ENCODE assay signal across 19 cellular contexts in the genomic region with DNA sequence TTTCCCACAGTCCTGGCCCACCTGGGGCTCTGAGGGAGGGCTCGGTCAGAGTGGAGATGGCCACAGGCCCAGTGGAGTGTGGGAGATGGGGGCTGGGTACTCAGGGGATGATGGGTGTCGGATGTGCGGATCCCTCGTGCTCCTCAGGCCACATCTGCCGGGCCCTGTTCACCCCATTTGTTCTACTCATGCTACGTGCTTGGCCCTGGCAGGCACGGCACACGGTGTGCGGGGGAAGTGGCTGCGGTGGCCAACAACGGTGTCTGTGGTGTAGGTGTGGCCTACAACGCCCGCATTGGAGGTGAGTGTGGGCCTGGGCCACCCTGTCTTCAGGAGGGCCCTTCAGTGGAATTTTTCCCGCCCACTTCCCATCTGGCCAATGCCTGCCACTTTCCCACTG. TPM values are rescaled to one million over a fixed set of nuclear protein-coding genes. Genes with fewer than 3 reads are reported as not detected.
A peak's percentile ranks its signal among the peaks of the same experiment; 100 is the strongest.
DNase-seq lines count a peak whose midpoint lies in the region; ATAC-seq and TF ChIP-seq lines count a peak whose summit lies in the region.
"Had no signal": no experiment of that assay in that cellular context is flagged by ENCODE, and none has a peak within 500 bp of the region (broad histone marks: within the 10 kb centered on the region; RNA-seq: fewer than 3 reads in every experiment).

No MANE protein-coding gene starts in this region.

- ATAC-seq in natural killer cell (no peak), HG03108 (IDR thresholded peaks at IDR 0.05; ENCODE audit: unreplicated experiment) (no peak)
- ATAC-seq: GM12878, Panc1 had no signal

- no peak for TF ChIP-seq CTCF in RWPE1 (conservative IDR thresholded peaks at IDR 0.05; ENCODE audit: low read depth)
- TF ChIP-seq CTCF in natural killer cell (IDR thresholded peaks at IDR 0.05), result no peak
- no peak for TF ChIP-seq CTCF in Calu3 (IDR thresholded peaks at IDR 0.05; ENCODE audit: unreplicated experiment)

- no peak overlapping the region for H3K4me3 Mint-ChIP-seq in activated T-cell treated with anti-CD3 and anti-CD28 coated beads, Interleukin-2, amount 50 U/mL, for 24 hours
- no peak overlapping the region for H3K4me3 Mint-ChIP-seq in activated T-helper 2 cell treated with anti-CD3 and anti-CD28 coated beads, Interferon-gamma antibody, Interleukin-2, Interleukin-4, amounts not matched to agents 10 μg/mL and 5 μg/mL and 100 μg/mL, durations not matched to agents 14 hours and 24 hours and 36 hours (ENCODE audit: low read depth)
- no peak overlapping the region for H3K4me3 Mint-ChIP-seq in natural killer cell
- H3K4me3 Mint-ChIP-seq in Calu3 (ENCODE audit: low read depth, unreplicated experiment), result no peak overlapping the region

- POLR2A ChIA-PET in RWPE1 (lab: Yijun Ruan, JAX; ENCODE audit: low non-redundant PET), result no interaction called here

- peaks cover 96% of the 10 kb centered on the region for H3K36me3 Mint-ChIP-seq in activated T-cell treated with anti-CD3 and anti-CD28 coated beads, Interleukin-2, amount 50 U/mL, for 24 hours (ENCODE audit: low read depth)
- peaks cover 93% of the 10 kb centered on the region for H3K36me3 Mint-ChIP-seq in activated T-helper 2 cell treated with anti-CD3 and anti-CD28 coated beads, Interferon-gamma antibody, Interleukin-2, Interleukin-4, amounts not matched to agents 10 μg/mL and 5 μg/mL and 100 μg/mL, durations not matched to agents 14 hours and 24 hours and 36 hours (ENCODE audit: low read depth)
- H3K36me3 Mint-ChIP-seq in natural killer cell (no peaks in the 10 kb centered on the region), Calu3 (ENCODE audit: insufficient read depth, unreplicated experiment) (peaks cover 45% of the 10 kb centered on the region)

- CTCF ChIA-PET in RWPE1 (lab: Yijun Ruan, JAX) (no interaction called here), Calu3 (lab: Charles Lee) (no interaction called here)

- no peak for DNase-seq in activated T-cell treated with anti-CD3 and anti-CD28 coated beads, Interleukin-2, amount 50 U/mL, for 24 hours
- no peak for DNase-seq in activated T-cell treated with anti-CD3 and anti-CD28 coated beads, Interleukin-2, amount 50 U/mL, for 48 hours
- no peak for DNase-seq in RWPE1 (ENCODE audit: low spot score)
- no peak for DNase-seq in activated T-helper 2 cell treated with anti-CD3 and anti-CD28 coated beads, Interferon-gamma antibody, Interleukin-2, Interleukin-4, amounts not matched to agents 10 μg/mL and 5 μg/mL and 100 μg/mL, durations not matched to agents 14 hours and 24 hours and 36 hours (ENCODE audit: low spot score)
- DNase-seq in natural killer cell, result no peak
- DNase-seq in NCI-H748 treated with DMSO at 0.1 percent for 48 hours (lab: John Stamatoyannopoulos, UW), result no peak
- no peak for DNase-seq in Calu3
- DNase-seq: AML-193, Caco-2, DMS53, NCI-H1092, NCI-H1694, NCI-H2107, NCI-H345, NCI-H774 had no signal

- BruUV-seq in Calu3 (replicated peaks; lab: Mats Ljungman, UMichigan), result no TSS peak

- intact Hi-C loops in activated T-helper 2 cell treated with anti-CD3 and anti-CD28 coated beads, Interferon-gamma antibody, Interleukin-2, Interleukin-4, amounts not matched to agents 10 μg/mL and 5 μg/mL and 100 μg/mL, durations not matched to agents 14 hours and 24 hours and 36 hours (cut with micrococcal nuclease), result no loop called here
- intact Hi-C loops in natural killer cell (cut with micrococcal nuclease), result no loop called here
- intact Hi-C loops in Calu3 (cut with micrococcal nuclease; ENCODE audit: unreplicated experiment), result no loop called here

- H3K27ac Mint-ChIP-seq in activated T-cell treated with anti-CD3 and anti-CD28 coated beads, Interleukin-2, amount 50 U/mL, for 24 hours, result peak overlapping the region; percentile 81
- peak overlapping the region; percentile 72 for H3K27ac Mint-ChIP-seq in activated T-helper 2 cell treated with anti-CD3 and anti-CD28 coated beads, Interferon-gamma antibody, Interleukin-2, Interleukin-4, amounts not matched to agents 10 μg/mL and 5 μg/mL and 100 μg/mL, durations not matched to agents 14 hours and 24 hours and 36 hours
- peak overlapping the region; percentile 69 to 78 for H3K27ac Mint-ChIP-seq in natural killer cell
- H3K27ac Mint-ChIP-seq in Calu3 (ENCODE audit: unreplicated experiment), result no peak overlapping the region

- no peaks in the 10 kb centered on the region for H3K9me3 Mint-ChIP-seq in activated T-cell treated with anti-CD3 and anti-CD28 coated beads, Interleukin-2, amount 50 U/mL, for 24 hours
- H3K9me3 Mint-ChIP-seq in activated T-helper 2 cell treated with anti-CD3 and anti-CD28 coated beads, Interferon-gamma antibody, Interleukin-2, Interleukin-4, amounts not matched to agents 10 μg/mL and 5 μg/mL and 100 μg/mL, durations not matched to agents 14 hours and 24 hours and 36 hours, result no peaks in the 10 kb centered on the region
- H3K9me3 Mint-ChIP-seq in natural killer cell, result no peaks in the 10 kb centered on the region
- no peaks in the 10 kb centered on the region for H3K9me3 Mint-ChIP-seq in Calu3 (ENCODE audit: low read depth, unreplicated experiment)

- H3K27me3 Mint-ChIP-seq in activated T-cell treated with anti-CD3 and anti-CD28 coated beads, Interleukin-2, amount 50 U/mL, for 24 hours, result no peaks in the 10 kb centered on the region
- no peaks in the 10 kb centered on the region for H3K27me3 Mint-ChIP-seq in activated T-helper 2 cell treated with anti-CD3 and anti-CD28 coated beads, Interferon-gamma antibody, Interleukin-2, Interleukin-4, amounts not matched to agents 10 μg/mL and 5 μg/mL and 100 μg/mL, durations not matched to agents 14 hours and 24 hours and 36 hours (ENCODE audit: low read depth)
- H3K27me3 Mint-ChIP-seq in natural killer cell (ENCODE audit: low read depth in 2 of 2), result no peaks in the 10 kb centered on the region
- no peaks in the 10 kb centered on the region for H3K27me3 Mint-ChIP-seq in Calu3 (ENCODE audit: unreplicated experiment)

- H3K4me1 Mint-ChIP-seq in activated T-cell treated with anti-CD3 and anti-CD28 coated beads, Interleukin-2, amount 50 U/mL, for 24 hours (ENCODE audit: low read depth), result peaks cover 30% of the 10 kb centered on the region
- peaks cover 32% of the 10 kb centered on the region for H3K4me1 Mint-ChIP-seq in activated T-helper 2 cell treated with anti-CD3 and anti-CD28 coated beads, Interferon-gamma antibody, Interleukin-2, Interleukin-4, amounts not matched to agents 10 μg/mL and 5 μg/mL and 100 μg/mL, durations not matched to agents 14 hours and 24 hours and 36 hours (ENCODE audit: low read depth)
- H3K4me1 Mint-ChIP-seq in natural killer cell, result peaks cover 25 to 37% of the 10 kb centered on the region in 2 donors
- peaks cover 20% of the 10 kb centered on the region for H3K4me1 Mint-ChIP-seq in Calu3 (ENCODE audit: low read depth, unreplicated experiment)

- peak overlapping the region; percentile 8; the same call in 1 of the 2 replicates for H3K27ac ChIP-seq in RWPE1
- H3K27ac ChIP-seq: KMS-11 had no signal

RNA-seq across cellular contexts. Expression of a gene that starts 7.0 kb away (rescaled TPM):
- 51.9 and 55.8 TPM in 2 replicates for total RNA-seq in activated T-helper 2 cell treated with anti-CD3 and anti-CD28 coated beads, Interferon-gamma antibody, Interleukin-2, Interleukin-4, amounts not matched to agents 10 μg/mL and 5 μg/mL and 100 μg/mL, durations not matched to agents 14 hours and 24 hours and 36 hours
- total RNA-seq in natural killer cell (10 to 100 TPM; 35.8 to 70.3 (median 52.5) TPM), Calu3 (2022) (1.6 and 1.7 TPM in 2 replicates)

RNA-seq across cellular contexts. Expression of a gene that starts 8.9 kb away (rescaled TPM):
- 564 and 570 TPM in 2 replicates for total RNA-seq in activated T-helper 2 cell treated with anti-CD3 and anti-CD28 coated beads, Interferon-gamma antibody, Interleukin-2, Interleukin-4, amounts not matched to agents 10 μg/mL and 5 μg/mL and 100 μg/mL, durations not matched to agents 14 hours and 24 hours and 36 hours
- 100 to 1,000 TPM; 110 to 178 (median 172) TPM for total RNA-seq in natural killer cell
- 61.7 and 76.6 TPM in 2 replicates for total RNA-seq in Calu3 (2022)

RNA-seq across cellular contexts. Expression of a gene that starts 25.8 kb away (rescaled TPM):
- 200 and 201 TPM in 2 replicates for total RNA-seq in activated T-helper 2 cell treated with anti-CD3 and anti-CD28 coated beads, Interferon-gamma antibody, Interleukin-2, Interleukin-4, amounts not matched to agents 10 μg/mL and 5 μg/mL and 100 μg/mL, durations not matched to agents 14 hours and 24 hours and 36 hours
- 100 to 1,000 TPM; 158 to 200 (median 177) TPM for total RNA-seq in natural killer cell
- 56.1 and 58.5 TPM in 2 replicates for total RNA-seq in Calu3 (2022)

RNA-seq across cellular contexts. Expression of a gene that starts 55.0 kb away (rescaled TPM):
- total RNA-seq in activated T-helper 2 cell treated with anti-CD3 and anti-CD28 coated beads, Interferon-gamma antibody, Interleukin-2, Interleukin-4, amounts not matched to agents 10 μg/mL and 5 μg/mL and 100 μg/mL, durations not matched to agents 14 hours and 24 hours and 36 hours, result 38.6 and 43.0 TPM in 2 replicates
- 10 to 100 TPM; 11.2 to 14.5 (median 12.1) TPM for total RNA-seq in natural killer cell
- total RNA-seq in Calu3 (2022), result 25.1 and 26.7 TPM in 2 replicates

RNA-seq across cellular contexts. Expression of a gene that starts 57.8 kb away (rescaled TPM):
- 74.1 and 75.7 TPM in 2 replicates for total RNA-seq in activated T-helper 2 cell treated with anti-CD3 and anti-CD28 coated beads, Interferon-gamma antibody, Interleukin-2, Interleukin-4, amounts not matched to agents 10 μg/mL and 5 μg/mL and 100 μg/mL, durations not matched to agents 14 hours and 24 hours and 36 hours
- total RNA-seq in natural killer cell (10 to 100 TPM; 39.0 to 58.1 (median 51.5) TPM), Calu3 (2022) (66.5 and 66.7 TPM in 2 replicates)

Comparison
In these comparisons a context has a peak if more than half of its experiments do, and no peak if none do; other contexts are left out.
1. RNA of a gene that starts 7.0 kb away (total RNA-seq): 51.9 to 55.8 TPM in activated T-helper 2 cell treated with anti-CD3 and anti-CD28 coated beads, Interferon-gamma antibody, Interleukin-2, Interleukin-4, amounts not matched to agents 10 μg/mL and 5 μg/mL and 100 μg/mL, durations not matched to agents 14 hours and 24 hours and 36 hours and 35.8 to 70.3 TPM in natural killer cell; 1.6 to 1.7 TPM in Calu3; every median in the first group is over 10 times any median in the second.